Comparison of ENCODE assay signal across 10 cellular contexts in genomic region chr6:31763617-31763940, GRCh38. TPM values are rescaled to one million over a fixed set of nuclear protein-coding genes. Genes with fewer than 3 reads are reported as not detected.
DNase-seq lines count a peak whose midpoint lies in the region; ATAC-seq and TF ChIP-seq lines count a peak whose summit lies in the region.
"Had no signal": no experiment of that assay in that cellular context is flagged by ENCODE, and none has a peak within 500 bp of the region (broad histone marks: within the 10 kb centered on the region; RNA-seq: fewer than 3 reads in every experiment).

No MANE protein-coding gene starts in this region.

- no peak for ATAC-seq in activated naive CD4-positive, alpha-beta T cell treated with anti-CD3 and anti-CD28 coated beads, Interleukin-2, amount 50 U/mL, for 72 hours

- no peak overlapping the region for H3K4me3 ChIP-seq in brain microvascular endothelial cell (ENCODE audit: low read depth, low read length)

- H3K27ac ChIP-seq in brain microvascular endothelial cell = no peak overlapping the region

- intact Hi-C loops in activated naive CD4-positive, alpha-beta T cell treated with anti-CD3 and anti-CD28 coated beads for 36 hours (cut with micrococcal nuclease) = no loop called here

- peaks cover 25 to 35% of the 10 kb centered on the region in 2 donors for H3K36me3 Mint-ChIP-seq in activated naive CD4-positive, alpha-beta T cell treated with anti-CD3 and anti-CD28 coated beads, Interleukin-2, amount 50 U/mL, for 72 hours
- peaks cover 49% of the 10 kb centered on the region for H3K36me3 Mint-ChIP-seq in activated naive CD4-positive, alpha-beta T cell treated with anti-CD3 and anti-CD28 coated beads for 36 hours (ENCODE audit: low read depth)
- H3K36me3 Mint-ChIP-seq in type B pancreatic cell = peaks cover 25% of the 10 kb centered on the region

- DNase-seq in activated naive CD4-positive, alpha-beta T cell treated with anti-CD3 and anti-CD28 coated beads, Interleukin-2, amount 50 U/mL, for 72 hours (ENCODE audit: low spot score in 2 of 2) = no peak
- DNase-seq in activated naive CD4-positive, alpha-beta T cell treated with anti-CD3 and anti-CD28 coated beads for 36 hours = no peak
- DNase-seq in SW480 (ENCODE audit: low spot score) = peak; percentile 71
- DNase-seq in glomerular visceral epithelial cell (ENCODE audit: extremely low spot score) = peak; percentile 35
- no peak for DNase-seq in type B pancreatic cell (ENCODE audit: extremely low spot score, unreplicated experiment)
- no peak for DNase-seq in SHP77 treated with DMSO at 0.1 percent for 48 hours (lab: John Stamatoyannopoulos, UW)
- DNase-seq in brain microvascular endothelial cell = no peak
- DNase-seq in NCI-H2107 (lab: John Stamatoyannopoulos, UW) = no peak
- DNase-seq: NCI-H524 had no signal

- H3K36me3 ChIP-seq in brain microvascular endothelial cell (replicated peaks) = no peaks in the 10 kb centered on the region

- no peaks in the 10 kb centered on the region for H3K27me3 ChIP-seq in brain microvascular endothelial cell (replicated peaks)

- H3K4me3 Mint-ChIP-seq in activated naive CD4-positive, alpha-beta T cell treated with anti-CD3 and anti-CD28 coated beads for 36 hours = no peak overlapping the region
- no peak overlapping the region for H3K4me3 Mint-ChIP-seq in type B pancreatic cell
- H3K4me3 Mint-ChIP-seq: CD14-positive monocyte had no signal

- H3K27ac Mint-ChIP-seq in activated naive CD4-positive, alpha-beta T cell treated with anti-CD3 and anti-CD28 coated beads, Interleukin-2, amount 50 U/mL, for 72 hours = peak overlapping the region; percentile 24 to 79
- no peak overlapping the region for H3K27ac Mint-ChIP-seq in activated naive CD4-positive, alpha-beta T cell treated with anti-CD3 and anti-CD28 coated beads for 36 hours
- H3K27ac Mint-ChIP-seq in type B pancreatic cell = peak overlapping the region; percentile 62

- H3K27me3 Mint-ChIP-seq in activated naive CD4-positive, alpha-beta T cell treated with anti-CD3 and anti-CD28 coated beads for 36 hours (ENCODE audit: low read depth) = no peaks in the 10 kb centered on the region
- no peaks in the 10 kb centered on the region for H3K27me3 Mint-ChIP-seq in type B pancreatic cell

- TF ChIP-seq CTCF in type B pancreatic cell (conservative IDR thresholded peaks at IDR 0.05) (no peak), brain microvascular endothelial cell (IDR thresholded peaks at IDR 0.05; ENCODE audit: low read depth, low read length, missing control alignments) (no peak)

- peaks cover 2% of the 10 kb centered on the region for H3K4me1 Mint-ChIP-seq in activated naive CD4-positive, alpha-beta T cell treated with anti-CD3 and anti-CD28 coated beads for 36 hours (ENCODE audit: low read depth)
- peaks cover 11% of the 10 kb centered on the region for H3K4me1 Mint-ChIP-seq in type B pancreatic cell (ENCODE audit: unreplicated experiment)

- in situ Hi-C loops in brain microvascular endothelial cell (cut with HindIII; ENCODE audit: low pct_ligation_motif_present, low sequenced_read_pairs) = no loop called here

- H3K9me3 Mint-ChIP-seq in activated naive CD4-positive, alpha-beta T cell treated with anti-CD3 and anti-CD28 coated beads, Interleukin-2, amount 50 U/mL, for 72 hours = no peaks in the 10 kb centered on the region
- no peaks in the 10 kb centered on the region for H3K9me3 Mint-ChIP-seq in activated naive CD4-positive, alpha-beta T cell treated with anti-CD3 and anti-CD28 coated beads for 36 hours
- no peaks in the 10 kb centered on the region for H3K9me3 Mint-ChIP-seq in type B pancreatic cell

- CTCF ChIA-PET in activated naive CD4-positive, alpha-beta T cell treated with anti-CD3 and anti-CD28 coated beads for 36 hours (lab: Charles Lee) = no interaction called here

RNA-seq across cellular contexts. Expression of gene SAPCD1, which starts 1.1 kb away (rescaled TPM):
- 10 to 100 TPM; 13.3 to 21.3 TPM for total RNA-seq in activated naive CD4-positive, alpha-beta T cell treated with anti-CD3 and anti-CD28 coated beads, Interleukin-2, amount 50 U/mL, for 72 hours
- total RNA-seq in activated naive CD4-positive, alpha-beta T cell treated with anti-CD3 and anti-CD28 coated beads for 36 hours = 10 to 100 TPM in 1 of 2 experiments, 1 to 10 TPM in 1; 9.8 to 10.5 TPM
- 3.2 and 8.9 TPM in 2 replicates for total RNA-seq in type B pancreatic cell (ENCODE audit: low replicate concordance)

RNA-seq across cellular contexts. Expression of gene VWA7, which starts 13.5 kb away (rescaled TPM):
- 1 to 10 TPM in 1 of 2 donors, under 1 TPM in 1; 0.68 to 2.6 TPM for total RNA-seq in activated naive CD4-positive, alpha-beta T cell treated with anti-CD3 and anti-CD28 coated beads, Interleukin-2, amount 50 U/mL, for 72 hours
- total RNA-seq in activated naive CD4-positive, alpha-beta T cell treated with anti-CD3 and anti-CD28 coated beads for 36 hours = under 1 TPM; 0.69 to 0.89 TPM
- 6.1 and 6.4 TPM in 2 replicates for total RNA-seq in type B pancreatic cell (ENCODE audit: low replicate concordance)

RNA-seq across cellular contexts. Expression of gene MSH5, which starts 23.8 kb away (rescaled TPM):
- 100 to 1,000 TPM; 116 to 158 TPM for total RNA-seq in activated naive CD4-positive, alpha-beta T cell treated with anti-CD3 and anti-CD28 coated beads, Interleukin-2, amount 50 U/mL, for 72 hours
- total RNA-seq in activated naive CD4-positive, alpha-beta T cell treated with anti-CD3 and anti-CD28 coated beads for 36 hours = 100 to 1,000 TPM; 101 to 105 TPM
- total RNA-seq in type B pancreatic cell (ENCODE audit: low replicate concordance) = 20.7 and 46.7 TPM in 2 replicates

RNA-seq across cellular contexts. Expression of gene CLIC1, which starts 27.2 kb away (rescaled TPM):
- 100 to 1,000 TPM; 440 to 455 TPM for total RNA-seq in activated naive CD4-positive, alpha-beta T cell treated with anti-CD3 and anti-CD28 coated beads, Interleukin-2, amount 50 U/mL, for 72 hours
- total RNA-seq in activated naive CD4-positive, alpha-beta T cell treated with anti-CD3 and anti-CD28 coated beads for 36 hours = 100 to 1,000 TPM; 348 to 353 TPM
- 294 and 381 TPM in 2 replicates for total RNA-seq in type B pancreatic cell (ENCODE audit: low replicate concordance)

RNA-seq across cellular contexts. Expression of gene VARS1, which starts 32.0 kb away (rescaled TPM):
- total RNA-seq in activated naive CD4-positive, alpha-beta T cell treated with anti-CD3 and anti-CD28 coated beads, Interleukin-2, amount 50 U/mL, for 72 hours = 100 to 1,000 TPM in 1 of 2 donors, 10 to 100 TPM in 1; 57.7 to 127 TPM
- total RNA-seq in activated naive CD4-positive, alpha-beta T cell treated with anti-CD3 and anti-CD28 coated beads for 36 hours = 100 to 1,000 TPM; 157 to 161 TPM
- total RNA-seq in type B pancreatic cell (ENCODE audit: low replicate concordance) = 89.0 and 104 TPM in 2 replicates

Comparison
In these comparisons a context has a peak if more than half of its experiments do, and no peak if none do; other contexts are left out.
1. DNase-seq: peak in SW480 (single experiment) and glomerular visceral epithelial cell (single experiment); none in activated naive CD4-positive, alpha-beta T cell treated with anti-CD3 and anti-CD28 coated beads, Interleukin-2, amount 50 U/mL, for 72 hours (0 of 2), activated naive CD4-positive, alpha-beta T cell treated with anti-CD3 and anti-CD28 coated beads for 36 hours (single experiment), type B pancreatic cell (single experiment), SHP77 treated with DMSO at 0.1 percent for 48 hours (single experiment), brain microvascular endothelial cell (single experiment) and NCI-H2107 (single experiment).